8 cellular contexts compared by ENCODE assay signal in the genomic region with DNA sequence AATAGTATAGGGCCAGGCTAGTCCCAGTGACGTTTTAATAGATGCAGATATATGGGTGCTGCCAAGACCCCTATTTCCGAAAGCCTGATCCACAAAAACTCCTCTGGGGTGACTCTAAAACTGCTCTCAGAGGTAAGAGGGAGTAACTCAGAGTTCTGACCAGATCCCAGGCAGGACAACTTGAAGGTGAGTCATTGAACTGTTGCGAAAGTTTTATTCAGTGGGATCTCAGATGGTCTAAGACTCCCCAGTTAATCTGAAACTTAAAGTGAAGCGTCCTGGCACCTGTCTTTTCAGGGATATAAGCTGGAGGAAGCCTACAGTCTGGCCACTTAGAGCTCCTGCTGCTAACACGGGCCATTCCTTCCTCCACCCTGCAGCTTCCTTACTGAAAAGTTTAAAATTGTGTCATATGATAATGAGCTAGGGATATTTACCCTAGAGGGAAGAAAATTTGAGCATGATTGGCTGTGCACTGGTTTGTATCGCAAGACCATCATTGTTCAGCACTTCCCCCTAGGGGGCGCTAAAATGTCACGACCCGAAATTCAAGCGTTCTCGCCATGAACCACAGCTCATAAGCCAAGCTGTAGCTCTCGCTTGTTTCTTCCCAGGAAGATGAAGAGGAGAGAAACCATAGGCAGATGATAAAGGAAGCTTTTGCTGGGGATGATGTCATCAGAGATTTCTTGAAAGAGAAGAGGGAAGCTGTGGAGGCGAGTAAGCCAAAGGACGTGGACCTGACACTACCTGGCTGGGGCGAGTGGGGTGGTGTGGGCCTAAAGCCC. TPM values are rescaled to one million over a fixed set of nuclear protein-coding genes. Genes with fewer than 3 reads are reported as not detected.
DNase-seq lines count a peak whose midpoint lies in the region; ATAC-seq and TF ChIP-seq lines count a peak whose summit lies in the region.

No MANE protein-coding gene starts in this region.

- intact Hi-C loops in Panc1 (cut with micrococcal nuclease; ENCODE audit: unreplicated experiment): loop anchor here (5.0 to 10.0 kb wide), 2 partner anchors 99 to 137 kb away; no protein-coding TSS in a partner anchor
- intact Hi-C loops in activated T-helper 1 cell treated with anti-CD3 and anti-CD28 coated beads, Interleukin-12 subunit alpha, Interleukin-12 subunit beta, Interleukin-2, Interleukin-4 antibody, amounts not matched to agents 30 ng/mL and 10 ng/mL and 1 ng/mL, durations not matched to agents 14 hours and 24 hours and 36 hours (cut with micrococcal nuclease): loop anchor here (1.0 to 5.0 kb wide), 4 partner anchors 103 to 1887 kb away; no protein-coding TSS in a partner anchor
- intact Hi-C loops in transverse colon (cut with DNase I; ENCODE audit: low total_unique reads): loop anchor here (5.0 kb wide), 1 partner anchor 102 kb away; no protein-coding TSS in a partner anchor

- no peaks in the 10 kb centered on the region; the same call in 1 of the 2 replicates for H3K4me1 ChIP-seq in Panc1 (ENCODE audit: control insufficient read depth, insufficient read depth, low read length)
- no peaks in the 10 kb centered on the region for H3K4me1 ChIP-seq in transverse colon

- H3K27me3 Mint-ChIP-seq in activated T-helper 1 cell treated with anti-CD3 and anti-CD28 coated beads, Interleukin-12 subunit alpha, Interleukin-12 subunit beta, Interleukin-2, Interleukin-4 antibody, amounts not matched to agents 30 ng/mL and 10 ng/mL and 1 ng/mL, durations not matched to agents 14 hours and 24 hours and 36 hours (ENCODE audit: insufficient read depth): no peaks in the 10 kb centered on the region

- H3K27ac ChIP-seq in HL-60 (replicated peaks) (no peak overlapping the region), Panc1 (ENCODE audit: low read length) (no peak overlapping the region), transverse colon (no peak overlapping the region)

- no TSS peak for BruUV-seq in Panc1 (replicated peaks; lab: Mats Ljungman, UMichigan)

- H3K9me3 ChIP-seq in Panc1 (ENCODE audit: control insufficient read depth, insufficient read depth, low read depth, low read length): no peaks in the 10 kb centered on the region
- no peaks in the 10 kb centered on the region for H3K9me3 ChIP-seq in transverse colon

- no peak for TF ChIP-seq EP300 in transverse colon (IDR thresholded peaks at IDR 0.05; ENCODE audit: low read depth)

- ATAC-seq in Panc1: peak; percentile 85
- ATAC-seq in HG02610 (IDR thresholded peaks at IDR 0.05; ENCODE audit: unreplicated experiment): no peak

- DNase-seq in GM04503 (ENCODE audit: low read depth) (peak; percentile 32), HL-60 (ENCODE audit: low read depth in 1 of 2, low spot score in 1 of 2) (peak; percentile 56 to 72), Panc1 (ENCODE audit: low read depth, low spot score) (peak; percentile 55), fibroblast of the conjunctiva (ENCODE audit: low read depth) (peak; percentile 76), occipital lobe (lab: John Stamatoyannopoulos, UW) (peak; percentile 16), transverse colon (peak; percentile 75)
- peak; percentile 56 for DNase-seq in activated T-helper 1 cell treated with anti-CD3 and anti-CD28 coated beads, Interleukin-12 subunit alpha, Interleukin-12 subunit beta, Interleukin-2, Interleukin-4 antibody, amounts not matched to agents 30 ng/mL and 10 ng/mL and 1 ng/mL, durations not matched to agents 14 hours and 24 hours and 36 hours (ENCODE audit: low spot score)

- H3K27me3 ChIP-seq in HL-60 (ENCODE audit: insufficient read depth, poor library complexity, severe bottlenecking): no peaks in the 10 kb centered on the region
- H3K27me3 ChIP-seq in Panc1 (ENCODE audit: control insufficient read depth, insufficient read depth, low read length): no peaks in the 10 kb centered on the region
- H3K27me3 ChIP-seq in transverse colon: no peaks in the 10 kb centered on the region

- CTCF ChIA-PET in Panc1 (lab: Charles Lee): interaction anchor here (0.6 to 1.7 kb wide), 9 partner anchors 10 to 140 kb away, joined by 3 to 14 read pairs (median 4); no protein-coding TSS in a partner anchor

- peaks cover 32% of the 10 kb centered on the region for H3K36me3 Mint-ChIP-seq in activated T-helper 1 cell treated with anti-CD3 and anti-CD28 coated beads, Interleukin-12 subunit alpha, Interleukin-12 subunit beta, Interleukin-2, Interleukin-4 antibody, amounts not matched to agents 30 ng/mL and 10 ng/mL and 1 ng/mL, durations not matched to agents 14 hours and 24 hours and 36 hours (ENCODE audit: low read depth)

- in situ Hi-C loops in Panc1 (cut with HindIII; ENCODE audit: low pct_unique_long_range_greater_than_20kb, low sequenced_read_pairs): no loop called here
- in situ Hi-C loops in transverse colon (cut with MboI; ENCODE audit: low pct_ligation_motif_present in 1 of 4, low pct_unique_long_range_greater_than_20kb in 1 of 4, low sequenced_read_pairs in 3 of 4): loop anchor here in 3 of 4 donors (10.0 to 25.0 kb wide), 3 partner anchors 99 to 129 kb away; no protein-coding TSS in a partner anchor

- POLR2A ChIA-PET in Panc1 (lab: Charles Lee): interaction anchor here (0.6 kb wide), 1 partner anchor 20 kb away, joined by 3 read pairs; no protein-coding TSS in a partner anchor

- H3K9me3 Mint-ChIP-seq in activated T-helper 1 cell treated with anti-CD3 and anti-CD28 coated beads, Interleukin-12 subunit alpha, Interleukin-12 subunit beta, Interleukin-2, Interleukin-4 antibody, amounts not matched to agents 30 ng/mL and 10 ng/mL and 1 ng/mL, durations not matched to agents 14 hours and 24 hours and 36 hours: no peaks in the 10 kb centered on the region

- WGBS in transverse colon (ENCODE audit: low coverage in 1 of 2), 2 donors: 39% methylated on average over 15 of the region's 15 CpGs; no CpG with 5 or more reads in 1 of the 2 donors

- H3K4me3 Mint-ChIP-seq in activated T-helper 1 cell treated with anti-CD3 and anti-CD28 coated beads, Interleukin-12 subunit alpha, Interleukin-12 subunit beta, Interleukin-2, Interleukin-4 antibody, amounts not matched to agents 30 ng/mL and 10 ng/mL and 1 ng/mL, durations not matched to agents 14 hours and 24 hours and 36 hours: no peak overlapping the region

- H3K4me3 ChIP-seq in HL-60 (replicated peaks; ENCODE audit: insufficient read depth, low read length) (no peak overlapping the region), Panc1 (ENCODE audit: low read depth in 2 of 2, low read length in 2 of 2) (no peak overlapping the region), transverse colon (no peak overlapping the region)

- TF ChIP-seq CTCF in HL-60 (IDR thresholded peaks at IDR 0.05; ENCODE audit: insufficient read depth, low read length): peak; percentile 38
- TF ChIP-seq CTCF in Panc1 (IDR thresholded peaks at IDR 0.05): peak; percentile 85
- TF ChIP-seq CTCF in transverse colon (IDR thresholded peaks at IDR 0.05): peak; percentile 56 to 65 (median 63)

- H3K4me1 Mint-ChIP-seq in activated T-helper 1 cell treated with anti-CD3 and anti-CD28 coated beads, Interleukin-12 subunit alpha, Interleukin-12 subunit beta, Interleukin-2, Interleukin-4 antibody, amounts not matched to agents 30 ng/mL and 10 ng/mL and 1 ng/mL, durations not matched to agents 14 hours and 24 hours and 36 hours (ENCODE audit: low read depth): peaks cover 8% of the 10 kb centered on the region

- H3K36me3 ChIP-seq in Panc1 (ENCODE audit: control insufficient read depth, insufficient read depth, low read length) (peaks cover 29% of the 10 kb centered on the region), transverse colon (no peaks in the 10 kb centered on the region)

- H3K27ac Mint-ChIP-seq in activated T-helper 1 cell treated with anti-CD3 and anti-CD28 coated beads, Interleukin-12 subunit alpha, Interleukin-12 subunit beta, Interleukin-2, Interleukin-4 antibody, amounts not matched to agents 30 ng/mL and 10 ng/mL and 1 ng/mL, durations not matched to agents 14 hours and 24 hours and 36 hours: no peak overlapping the region

- TF ChIP-seq POLR2A in transverse colon (IDR thresholded peaks at IDR 0.05): no peak

RNA-seq across cellular contexts. Expression of gene UTP14A, which starts 19.5 kb away (rescaled TPM):
- total RNA-seq in Panc1 (2021; ENCODE audit: unreplicated experiment) (64.2 TPM), occipital lobe (11.7 TPM), transverse colon (10 to 100 TPM in 2 of 4 donors, 1 to 10 TPM in 2; 7.2 to 14.7 (median 11.4) TPM)
- polyA plus RNA-seq in Panc1 (2012; ENCODE audit: insufficient read length): 38.1 TPM
- total RNA-seq in activated T-helper 1 cell treated with anti-CD3 and anti-CD28 coated beads, Interleukin-12 subunit alpha, Interleukin-12 subunit beta, Interleukin-2, Interleukin-4 antibody, amounts not matched to agents 30 ng/mL and 10 ng/mL and 1 ng/mL, durations not matched to agents 14 hours and 24 hours and 36 hours: 59.3 and 62.4 TPM in 2 replicates

RNA-seq across cellular contexts. Expression of gene BCORL1, which starts 56.9 kb away (rescaled TPM):
- total RNA-seq in Panc1 (2021; ENCODE audit: unreplicated experiment) (67.4 TPM), occipital lobe (3.7 TPM), transverse colon (10 to 100 TPM in 1 of 4 donors, 1 to 10 TPM in 3; 5.6 to 11.6 (median 8.0) TPM)
- polyA plus RNA-seq in Panc1 (2012; ENCODE audit: insufficient read length): 60.7 TPM
- 8.8 and 9.3 TPM in 2 replicates for total RNA-seq in activated T-helper 1 cell treated with anti-CD3 and anti-CD28 coated beads, Interleukin-12 subunit alpha, Interleukin-12 subunit beta, Interleukin-2, Interleukin-4 antibody, amounts not matched to agents 30 ng/mL and 10 ng/mL and 1 ng/mL, durations not matched to agents 14 hours and 24 hours and 36 hours

Comparison
In these comparisons a context has a peak if more than half of its experiments do, and no peak if none do; other contexts are left out.
1. DNase-seq: peak in every context shown above with its lines; median percentile 76 in fibroblast of the conjunctiva; 75 in transverse colon; 64 in HL-60; 56 in activated T-helper 1 cell treated with anti-CD3 and anti-CD28 coated beads, Interleukin-12 subunit alpha, Interleukin-12 subunit beta, Interleukin-2, Interleukin-4 antibody, amounts not matched to agents 30 ng/mL and 10 ng/mL and 1 ng/mL, durations not matched to agents 14 hours and 24 hours and 36 hours; 55 in Panc1; 32 in GM04503; 16 in occipital lobe.